ENCODE assay signal across 21 cellular contexts in genomic region chr11:33448461-33449130, GRCh38.
DNase-seq lines count a peak whose midpoint lies in the region; ATAC-seq, FAIRE-seq and TF ChIP-seq lines count a peak whose summit lies in the region.
"Had no signal": no experiment of that assay in that cellular context is flagged by ENCODE, and none has a peak within 500 bp of the region (broad histone marks: within the 10 kb centered on the region; RNA-seq: fewer than 3 reads in every experiment).

No MANE protein-coding gene starts in this region.

- H3K27me3 ChIP-seq in bronchial epithelial cell (ENCODE audit: control insufficient read depth, insufficient read depth, low read length), result no peaks in the 10 kb centered on the region
- no peaks in the 10 kb centered on the region for H3K27me3 ChIP-seq in pancreas

- ATAC-seq in pancreas (no peak), GM18519 (IDR thresholded peaks at IDR 0.05; ENCODE audit: low FRiP score, unreplicated experiment) (no peak)
- ATAC-seq: Right ventricle myocardium inferior had no signal

- WGBS in pancreas, 2 donors, result 71 to 78% methylated on average over 5 of the region's 5 CpGs

- TF ChIP-seq CTCF in AG10803 (conservative IDR thresholded peaks at IDR 0.05; ENCODE audit: low read length) (no peak), bronchial epithelial cell (IDR thresholded peaks at IDR 0.05; ENCODE audit: insufficient read depth, low read length, severe bottlenecking) (no peak), foreskin fibroblast (IDR thresholded peaks at IDR 0.05; ENCODE audit: low read depth, low read length) (no peak), pancreas (IDR thresholded peaks at IDR 0.05) (no peak)

- H3K4me3 ChIP-seq in AG10803 (ENCODE audit: low read length), result no peak overlapping the region
- no peak overlapping the region for H3K4me3 ChIP-seq in bronchial epithelial cell (ENCODE audit: low read depth, low read length)
- no peak overlapping the region for H3K4me3 ChIP-seq in foreskin fibroblast (ENCODE audit: low read depth in 1 of 2, low read length in 2 of 2)
- no peak overlapping the region for H3K4me3 ChIP-seq in pancreas

- H3K9me3 ChIP-seq in pancreas, result no peaks in the 10 kb centered on the region
- H3K9me3 ChIP-seq: Caco-2 had no signal

- H3K36me3 ChIP-seq in bronchial epithelial cell (ENCODE audit: control insufficient read depth, insufficient read depth, low read length) (no peaks in the 10 kb centered on the region), pancreas (no peaks in the 10 kb centered on the region)

- no peak for FAIRE-seq in bronchial epithelial cell (lab: Jason Lieb, UNC)
- FAIRE-seq in pancreas (lab: Jason Lieb, UNC), result no peak
- FAIRE-seq: GM19239, HTR-8/SVneo had no signal

- intact Hi-C loops in pancreas (cut with DNase I), result no loop called here

- no peaks in the 10 kb centered on the region for H3K4me1 ChIP-seq in pancreas

- no peak overlapping the region for H3K27ac ChIP-seq in pancreas

- no peak for TF ChIP-seq POLR2A in erythroblast (IDR thresholded peaks at IDR 0.05; ENCODE audit: low read length)

- DNase-seq in AG10803 (ENCODE audit: low read depth) (peak; percentile 28), M059J (ENCODE audit: low read depth) (peak; percentile 72), bronchial epithelial cell (ENCODE audit: low read depth) (peak; percentile 31), foreskin fibroblast (peak; percentile 16 to 42), pancreas (no peak), NOMO-1 (lab: John Stamatoyannopoulos, UW; ENCODE audit: unreplicated experiment in 2 of 2) (no peak), erythroblast (lab: John Stamatoyannopoulos, UW) (no peak)
- DNase-seq: AML-193, Caco-2, DMS153, EL, H7, NCI-H1092, NCI-H146, NCI-H2081, NCI-H510A, NCI-H774 had no signal

Comparison
In these comparisons a context has a peak if more than half of its experiments do, and no peak if none do; other contexts are left out.
1. DNase-seq: peak in AG10803 (single experiment), M059J (single experiment), bronchial epithelial cell (single experiment) and foreskin fibroblast (2 of 2); none in pancreas (0 of 6), NOMO-1 (0 of 2) and erythroblast (0 of 2).